ENCODE assay signal across 24 cellular contexts in the genomic region with DNA sequence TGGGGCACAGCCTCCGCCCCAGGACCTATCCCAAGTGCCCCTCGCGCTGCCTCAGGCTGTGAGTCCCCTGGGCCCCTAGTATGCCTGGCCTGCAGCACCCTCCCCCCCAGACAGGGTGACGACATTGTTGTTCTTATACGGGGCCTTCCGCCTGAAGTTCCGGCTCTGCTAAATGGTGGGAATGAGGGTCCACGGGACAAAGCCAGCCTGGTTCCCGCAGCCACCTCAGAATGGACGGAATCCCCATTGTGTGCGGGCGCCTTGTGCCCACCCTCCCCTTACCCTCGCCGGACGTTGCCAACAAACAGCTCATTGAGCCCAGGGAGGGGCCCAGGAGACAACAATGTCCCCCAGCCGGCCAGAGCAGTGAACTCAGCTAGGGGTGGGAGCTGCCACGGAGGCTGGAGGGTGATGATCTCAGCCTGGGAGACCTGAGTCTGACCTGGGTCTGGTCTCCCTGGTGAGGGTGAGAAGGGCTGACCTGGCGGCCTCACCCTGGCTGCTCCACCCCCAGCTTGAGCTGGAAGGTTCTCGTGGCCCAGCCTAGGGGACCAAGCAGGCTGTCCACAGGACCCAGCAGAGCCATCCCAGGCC. TPM values are rescaled to one million over a fixed set of nuclear protein-coding genes. Genes with fewer than 3 reads are reported as not detected.
DNase-seq lines count a peak whose midpoint lies in the region; ATAC-seq, FAIRE-seq and TF ChIP-seq lines count a peak whose summit lies in the region.
"Had no signal": no experiment of that assay in that cellular context is flagged by ENCODE, and none has a peak within 500 bp of the region (broad histone marks: within the 10 kb centered on the region; RNA-seq: fewer than 3 reads in every experiment).

No MANE protein-coding gene starts in this region.

- H3K4me3 ChIP-seq in astrocyte (ENCODE audit: insufficient read depth, low read depth, low read length) (no peak overlapping the region), gastroesophageal sphincter (no peak overlapping the region), lung (no peak overlapping the region), subcutaneous abdominal adipose tissue (ENCODE audit: low read depth in 1 of 5, low read length in 5 of 5) (peak overlapping the region in 3 of 5 donors; percentile 38 to 51 (median 50)), MG63 (no peak overlapping the region), mammary epithelial cell (replicated peaks in 1 of 3; ENCODE audit: insufficient read depth in 1 of 3, low read depth in 2 of 3, low read length in 3 of 3) (no peak overlapping the region)
- H3K4me3 ChIP-seq: neural progenitor cell, PC-9, SJSA1, transverse colon had no signal

- peaks cover 57% of the 10 kb centered on the region for H3K27me3 Mint-ChIP-seq in astrocyte (ENCODE audit: low read depth, unreplicated experiment)
- H3K27me3 Mint-ChIP-seq: activated naive CD8-positive, alpha-beta T cell treated with anti-CD3 and anti-CD28 coated beads for 36 hours had no signal

- TF ChIP-seq EP300 in gastroesophageal sphincter (IDR thresholded peaks at IDR 0.05): no peak

- intact Hi-C loops in mammary epithelial cell (cut with micrococcal nuclease): no loop called here

- H2AFZ ChIP-seq in astrocyte (ENCODE audit: low read depth, low read length) (peak overlapping the region; percentile 91), mammary epithelial cell (ENCODE audit: low read depth, low read length) (no peak overlapping the region)
- H2AFZ ChIP-seq: neural progenitor cell, PC-9 had no signal

- no peaks in the 10 kb centered on the region for H3K79me2 ChIP-seq in astrocyte (ENCODE audit: insufficient read depth, low read length)
- H3K79me2 ChIP-seq in mammary epithelial cell (ENCODE audit: insufficient read depth, low read length): no peaks in the 10 kb centered on the region

- H3K9ac ChIP-seq in astrocyte (ENCODE audit: low read length) (peak overlapping the region; percentile 27), subcutaneous abdominal adipose tissue (ENCODE audit: low read length in 5 of 5) (no peak overlapping the region), mammary epithelial cell (ENCODE audit: insufficient read depth, low read length) (no peak overlapping the region)
- H3K9ac ChIP-seq: neural progenitor cell had no signal

- no peak for DNase-seq in astrocyte (ENCODE audit: low read depth)
- no peak for DNase-seq in lung (ENCODE audit: low spot score)
- DNase-seq in EL: no peak
- DNase-seq in MG63: no peak
- no peak for DNase-seq in activated CD4-positive, alpha-beta T cell treated with anti-CD3 and anti-CD28 coated beads, Interleukin-2, amount 50 U/mL, for 1 hour
- no peak for DNase-seq in mammary epithelial cell
- DNase-seq: activated CD4-positive, alpha-beta T cell treated with anti-CD3 and anti-CD28 coated beads, Interleukin-2, amount 10 ng/mL, durations not matched to agents 24 days and 14 days; activated naive CD8-positive, alpha-beta T cell treated with anti-CD3 and anti-CD28 coated beads for 36 hours; CD8-positive, alpha-beta memory T cell; effector memory CD4-positive, alpha-beta T cell; NCI-H1092 treated with DMSO at 0.1 percent for 48 hours; NCI-H446; PC-9; stimulated activated CD4-positive, alpha-beta T cell treated with anti-CD3 and anti-CD28 coated beads, Interleukin-4, amount 100 ng/mL, for 4 hours; stimulated activated naive CD8-positive, alpha-beta T cell treated with anti-CD3 and anti-CD28 coated beads, Interleukin-15, Interleukin-2, amounts not matched to agents 100 U/mL and 50 U/mL, for 24 hours; transverse colon had no signal

- no peaks in the 10 kb centered on the region for H3K9me3 Mint-ChIP-seq in astrocyte (ENCODE audit: unreplicated experiment)
- H3K9me3 Mint-ChIP-seq: activated CD4-positive, alpha-beta T cell treated with anti-CD3 and anti-CD28 coated beads, Interleukin-2, amount 10 ng/mL, durations not matched to agents 24 days and 14 days; activated naive CD8-positive, alpha-beta T cell treated with anti-CD3 and anti-CD28 coated beads for 36 hours; CD8-positive, alpha-beta memory T cell; neural progenitor cell had no signal

- TF ChIP-seq POLR2A in gastroesophageal sphincter (IDR thresholded peaks at IDR 0.05): no peak

- in situ Hi-C loops in mammary epithelial cell (cut with MboI; ENCODE audit: low sequenced_read_pairs in 2 of 2): no loop called here

- peaks cover 2% of the 10 kb centered on the region for H3K36me3 Mint-ChIP-seq in astrocyte (ENCODE audit: low read depth, unreplicated experiment)
- H3K36me3 Mint-ChIP-seq: activated naive CD8-positive, alpha-beta T cell treated with anti-CD3 and anti-CD28 coated beads for 36 hours; CD8-positive, alpha-beta memory T cell; neural progenitor cell had no signal

- no peak for FAIRE-seq in astrocyte (lab: Jason Lieb, UNC)

- H4K20me1 ChIP-seq in astrocyte (ENCODE audit: insufficient read depth, low read length) (no peaks in the 10 kb centered on the region), mammary epithelial cell (ENCODE audit: insufficient read depth, low read length) (no peaks in the 10 kb centered on the region)

- no peak overlapping the region for H3K4me3 Mint-ChIP-seq in astrocyte (ENCODE audit: unreplicated experiment)
- H3K4me3 Mint-ChIP-seq: activated CD4-positive, alpha-beta T cell treated with anti-CD3 and anti-CD28 coated beads, Interleukin-2, amount 10 ng/mL, durations not matched to agents 24 days and 14 days; activated naive CD8-positive, alpha-beta T cell treated with anti-CD3 and anti-CD28 coated beads for 36 hours; CD8-positive, alpha-beta memory T cell; neural progenitor cell had no signal

- H3K4me1 ChIP-seq in astrocyte (ENCODE audit: insufficient read depth, low read length): peaks cover 12% of the 10 kb centered on the region
- H3K4me1 ChIP-seq in gastroesophageal sphincter: no peaks in the 10 kb centered on the region
- H3K4me1 ChIP-seq in lung (ENCODE audit: control insufficient read depth in 2 of 2, insufficient read depth in 2 of 2, low read length in 2 of 2): peaks cover 0 to 14% of the 10 kb centered on the region in 2 donors
- peaks cover 0 to 73% (median 10%) of the 10 kb centered on the region in 5 donors for H3K4me1 ChIP-seq in subcutaneous abdominal adipose tissue (ENCODE audit: control insufficient read depth in 5 of 5, insufficient read depth in 5 of 5, low read length in 5 of 5)
- H3K4me1 ChIP-seq in mammary epithelial cell (ENCODE audit: insufficient read depth, low read length): no peaks in the 10 kb centered on the region

- H3K36me3 ChIP-seq in astrocyte (ENCODE audit: insufficient read depth, low read length) (no peaks in the 10 kb centered on the region), gastroesophageal sphincter (no peaks in the 10 kb centered on the region), lung (ENCODE audit: control insufficient read depth in 2 of 2, insufficient read depth in 2 of 2, low read length in 2 of 2) (no peaks in the 10 kb centered on the region), subcutaneous abdominal adipose tissue (ENCODE audit: control insufficient read depth in 5 of 5, insufficient read depth in 5 of 5, low read length in 5 of 5) (no peaks in the 10 kb centered on the region), MG63 (no peaks in the 10 kb centered on the region), mammary epithelial cell (ENCODE audit: insufficient read depth, low read length) (no peaks in the 10 kb centered on the region)
- H3K36me3 ChIP-seq: neural progenitor cell, SJSA1, transverse colon had no signal

- H3K9me3 ChIP-seq in astrocyte (ENCODE audit: insufficient read depth, low read depth, low read length) (no peaks in the 10 kb centered on the region), gastroesophageal sphincter (no peaks in the 10 kb centered on the region), lung (ENCODE audit: control insufficient read depth in 2 of 2, insufficient read depth in 1 of 2, low read length in 1 of 2) (no peaks in the 10 kb centered on the region), subcutaneous abdominal adipose tissue (ENCODE audit: control insufficient read depth in 5 of 5, low read length in 5 of 5) (no peaks in the 10 kb centered on the region), MG63 (no peaks in the 10 kb centered on the region), mammary epithelial cell (replicated peaks; ENCODE audit: insufficient read depth, low read length) (no peaks in the 10 kb centered on the region)
- H3K9me3 ChIP-seq: SJSA1, transverse colon had no signal

- no CpG with 5 or more reads among the region's 19 CpGs for WGBS in gastroesophageal sphincter (ENCODE audit: low coverage in 1 of 2), 2 donors
- WGBS in lung, 2 donors: 64 to 76% methylated on average over 18 to 19 of the region's 19 CpGs
- WGBS in mammary epithelial cell (ENCODE audit: low coverage, missing lambda C conversion rate): 88% methylated on average over 12 of the region's 19 CpGs

- dilution Hi-C loops in mammary epithelial cell (cut with HindIII; ENCODE audit: low sequenced_read_pairs): no loop called here

- TF ChIP-seq CTCF in astrocyte (IDR thresholded peaks at IDR 0.05; ENCODE audit: insufficient read depth, low read depth, low read length): no peak
- TF ChIP-seq CTCF in gastroesophageal sphincter (IDR thresholded peaks at IDR 0.05): no peak
- TF ChIP-seq CTCF in lung (IDR thresholded peaks at IDR 0.05; ENCODE audit: control extremely low read depth, extremely low read depth): no peak
- no peak for TF ChIP-seq CTCF in mammary epithelial cell (conservative IDR thresholded peaks at IDR 0.05 in 1 of 2, IDR thresholded peaks at IDR 0.05 in 1 of 2; ENCODE audit: extremely low read depth in 1 of 2, insufficient read depth in 1 of 2, low read depth in 1 of 2, low read length in 2 of 2)

- peak; percentile 42 for ATAC-seq in gastroesophageal sphincter
- ATAC-seq in lung (ENCODE audit: insufficient read depth, low FRiP score): peak; percentile 17
- ATAC-seq: HCT116; stimulated activated naive CD8-positive, alpha-beta T cell treated with anti-CD3 and anti-CD28 coated beads, Interleukin-15, Interleukin-2, amounts not matched to agents 100 U/mL and 50 U/mL, for 24 hours had no signal

- peaks cover 6% of the 10 kb centered on the region for H3K4me1 Mint-ChIP-seq in astrocyte (ENCODE audit: low read depth, unreplicated experiment)
- H3K4me1 Mint-ChIP-seq: activated CD4-positive, alpha-beta T cell treated with anti-CD3 and anti-CD28 coated beads, Interleukin-2, amount 10 ng/mL, durations not matched to agents 24 days and 14 days; activated naive CD8-positive, alpha-beta T cell treated with anti-CD3 and anti-CD28 coated beads for 36 hours; CD8-positive, alpha-beta memory T cell had no signal

- BruUV-seq in mammary epithelial cell (replicated peaks; lab: Mats Ljungman, UMichigan): no TSS peak

- CTCF ChIA-PET in mammary epithelial cell (lab: Charles Lee; ENCODE audit: low non-redundant PET): no interaction called here

- H3K27me3 ChIP-seq in astrocyte (ENCODE audit: insufficient read depth, low read length) (no peaks in the 10 kb centered on the region), gastroesophageal sphincter (no peaks in the 10 kb centered on the region), lung (ENCODE audit: control insufficient read depth, insufficient read depth) (no peaks in the 10 kb centered on the region), subcutaneous abdominal adipose tissue (ENCODE audit: control insufficient read depth in 5 of 5, insufficient read depth in 4 of 5, low read length in 5 of 5) (peaks cover 0 to 13% (median 4%) of the 10 kb centered on the region in 5 donors), MG63 (no peaks in the 10 kb centered on the region), mammary epithelial cell (ENCODE audit: insufficient read depth, low read length) (peaks cover 2% of the 10 kb centered on the region)
- H3K27me3 ChIP-seq: SJSA1, transverse colon had no signal

- no peak overlapping the region for H3K27ac Mint-ChIP-seq in astrocyte (ENCODE audit: unreplicated experiment)
- H3K27ac Mint-ChIP-seq: activated CD4-positive, alpha-beta T cell treated with anti-CD3 and anti-CD28 coated beads, Interleukin-2, amount 10 ng/mL, durations not matched to agents 24 days and 14 days; activated naive CD8-positive, alpha-beta T cell treated with anti-CD3 and anti-CD28 coated beads for 36 hours; CD8-positive, alpha-beta memory T cell; neural progenitor cell had no signal

- H3K27ac ChIP-seq in astrocyte (ENCODE audit: low read depth, low read length) (no peak overlapping the region), gastroesophageal sphincter (peak overlapping the region in 3 of 4 donors; percentile 40 to 54 (median 45)), lung (ENCODE audit: low read depth in 1 of 2, low read length in 1 of 2) (peak overlapping the region; percentile 38 to 79), subcutaneous abdominal adipose tissue (ENCODE audit: low read depth, low read length) (peak overlapping the region; percentile 54), mammary epithelial cell (ENCODE audit: insufficient read depth, low read depth, low read length) (no peak overlapping the region)
- H3K27ac ChIP-seq: neural progenitor cell, PC-9, SJSA1 had no signal

- H3K4me2 ChIP-seq in astrocyte (ENCODE audit: low read length) (peak overlapping the region; percentile 41), mammary epithelial cell (ENCODE audit: insufficient read depth, low read depth, low read length) (no peak overlapping the region)
- H3K4me2 ChIP-seq: neural progenitor cell, PC-9 had no signal

RNA-seq across cellular contexts. Expression of a gene that starts 10.2 kb away (rescaled TPM):
- total RNA-seq in astrocyte (0.09 and 0.29 TPM in 2 replicates), gastroesophageal sphincter (1 to 10 TPM; 1.9 to 9.7 (median 6.4) TPM), lung (10 to 100 TPM; 17.9 to 31.8 TPM), mammary epithelial cell (under 1 TPM in 1 of 2 donors, not detected in 1; under 0.01 TPM)
- polyA plus RNA-seq in lung (10 to 100 TPM; 11.8 to 16.3 TPM), mammary epithelial cell (not detected)
- total RNA-seq in MG63 (2014; rRNA removed; shearing (Covaris generic); ENCODE audit: low replicate concordance): not detected in 2 replicates
- polyA minus RNA-seq in mammary epithelial cell: not detected
- total RNA-seq: activated CD4-positive, alpha-beta T cell treated with anti-CD3 and anti-CD28 coated beads, Interleukin-2, amount 10 ng/mL, durations not matched to agents 24 days and 14 days; activated naive CD8-positive, alpha-beta T cell treated with anti-CD3 and anti-CD28 coated beads for 36 hours; CD8-positive, alpha-beta memory T cell; SJSA1; T-helper 1 cell treated with Interleukin-12 subunit alpha and Interleukin-12 subunit beta and Interleukin-4 antibody, amounts not matched to agents 30 ng/mL and 1 ng/mL, for 36 hours had no signal
- polyA plus RNA-seq: CD8-positive, alpha-beta memory T cell had no signal

RNA-seq across cellular contexts. Expression of a gene that starts 24.6 kb away (rescaled TPM):
- 35.8 and 37.6 TPM in 2 replicates for total RNA-seq in astrocyte
- 10 to 100 TPM; 24.6 to 36.3 (median 29.9) TPM for total RNA-seq in gastroesophageal sphincter
- total RNA-seq in lung: 10 to 100 TPM; 19.0 to 31.5 TPM
- 10 to 100 TPM; 16.1 to 23.3 TPM for polyA plus RNA-seq in lung
- 14.0 and 24.8 TPM in 2 replicates for total RNA-seq in MG63 (2014; rRNA removed; shearing (Covaris generic); ENCODE audit: low replicate concordance)
- 10 to 100 TPM; 21.5 to 56.0 TPM for total RNA-seq in mammary epithelial cell
- polyA plus RNA-seq in mammary epithelial cell: 18.4 TPM
- 43.4 TPM for polyA minus RNA-seq in mammary epithelial cell

RNA-seq across cellular contexts. Expression of a gene that starts 34.4 kb away (rescaled TPM):
- 55.9 and 70.8 TPM in 2 replicates for total RNA-seq in astrocyte
- total RNA-seq in gastroesophageal sphincter: 1 to 10 TPM in 3 of 4 donors, under 1 TPM in 1; 0.54 to 1.8 (median 1.5) TPM
- 10 to 100 TPM in 1 of 2 donors, under 1 TPM in 1; 0.17 to 11.6 TPM for total RNA-seq in lung
- polyA plus RNA-seq in lung: 10 to 100 TPM; 11.6 to 11.9 TPM
- 8.8 and 18.5 TPM in 2 replicates for total RNA-seq in MG63 (2014; rRNA removed; shearing (Covaris generic); ENCODE audit: low replicate concordance)
- total RNA-seq in mammary epithelial cell: 100 to 1,000 TPM in 1 of 2 donors, 10 to 100 TPM in 1; 72.4 to 127 TPM
- polyA plus RNA-seq in mammary epithelial cell: 30.9 TPM
- 37.2 TPM for polyA minus RNA-seq in mammary epithelial cell
- polyA plus RNA-seq: CD8-positive, alpha-beta memory T cell had no signal

RNA-seq across cellular contexts. Expression of a gene that starts 44.9 kb away (rescaled TPM):
- 0.43 and 0.61 TPM in 2 replicates for total RNA-seq in astrocyte
- 1 to 10 TPM in 1 of 4 donors, not detected in 3; 7.0 TPM for total RNA-seq in gastroesophageal sphincter
- 1 to 10 TPM; 2.1 to 8.5 TPM for total RNA-seq in lung
- 1 to 10 TPM; 3.2 to 5.3 TPM for polyA plus RNA-seq in lung
- total RNA-seq in MG63 (2014; rRNA removed; shearing (Covaris generic); ENCODE audit: low replicate concordance): 0.49 TPM in 1 of 2 replicates, not detected in the other
- total RNA-seq in mammary epithelial cell: under 1 TPM; 0.83 to 0.87 TPM
- polyA plus RNA-seq in mammary epithelial cell: 0.90 TPM
- not detected for polyA minus RNA-seq in mammary epithelial cell
- total RNA-seq: LHCN-M2, pulmonary artery endothelial cell, SJSA1 had no signal
- polyA plus RNA-seq: CD8-positive, alpha-beta memory T cell had no signal

Comparison
In these comparisons a context has a peak if more than half of its experiments do, and no peak if none do; other contexts are left out.
1. H3K27ac ChIP-seq: peak in gastroesophageal sphincter (3 of 4), lung (2 of 2) and subcutaneous abdominal adipose tissue (single experiment); none in astrocyte (single experiment) and mammary epithelial cell (single experiment).
2. H3K4me3 ChIP-seq: peak in subcutaneous abdominal adipose tissue (3 of 5); none in astrocyte (single experiment), gastroesophageal sphincter (0 of 2), lung (single experiment), MG63 (single experiment) and mammary epithelial cell (0 of 3).